ENCODE assay signal across 1 cellular context in genomic region chr7:129210256-129210988, GRCh38.
TF ChIP-seq lines count a peak whose summit lies in the region.

No MANE protein-coding gene starts in this region.

TF ChIP-seq in K562, 482 proteins besides CTCF, POLR2A, EP300 and RAD21 (continued from another document):
- 0 out of 2 replicates have a peak, but pooled peaks have one; percentile 11 for TF ChIP-seq MCM3 (IDR thresholded peaks at IDR 0.05)
- TF ChIP-seq STAT6 (CRISPR knock-in tag; IDR thresholded peaks at IDR 0.05): 0 out of 2 replicates have a peak, but pooled peaks have one; percentile 15
- TF ChIP-seq SMC3 (conservative IDR thresholded peaks at IDR 0.05; ENCODE audit: insufficient read depth, low read depth, low read length): peak; percentile 94
- TF ChIP-seq GTF3C2 (IDR thresholded peaks at IDR 0.05; ENCODE audit: borderline replicate concordance, extremely low read depth, insufficient read length): no peak
- TF ChIP-seq MAX (CRISPR knock-in tag; IDR thresholded peaks at IDR 0.05): no peak; the same call in none of the 2 replicates
- no peak for TF ChIP-seq BACH1 (tag; IDR thresholded peaks at IDR 0.05)
- TF ChIP-seq ZNF699 (CRISPR knock-in tag; IDR thresholded peaks at IDR 0.05; ENCODE audit: insufficient replicate concordance): no peak
- TF ChIP-seq NCOA4 (IDR thresholded peaks at IDR 0.05; ENCODE audit: partially characterized antibody): no peak
- TF ChIP-seq MYNN (IDR thresholded peaks at IDR 0.05): peak; percentile 66
- no peak for TF ChIP-seq MYNN (CRISPR knock-in tag; IDR thresholded peaks at IDR 0.05)
- TF ChIP-seq ARID2 (IDR thresholded peaks at IDR 0.05): peak; percentile 66; the same call in 1 of the 2 replicates
- peak; percentile 25; the same call in 1 of the 2 replicates for TF ChIP-seq RB1 (IDR thresholded peaks at IDR 0.05; ENCODE audit: low read depth)
- peak; percentile 28; the same call in 1 of the 2 replicates for TF ChIP-seq MTA3 (IDR thresholded peaks at IDR 0.05; ENCODE audit: borderline replicate concordance)
- peak; percentile 57; the same call in 1 of the 2 replicates for TF ChIP-seq FOXP1 (CRISPR knock-in tag; IDR thresholded peaks at IDR 0.05)
- peak; percentile 78; the same call in 1 of the 2 replicates for TF ChIP-seq CTBP1 (IDR thresholded peaks at IDR 0.05; ENCODE audit: borderline replicate concordance)
- no peak for TF ChIP-seq SP1 (CRISPR knock-in tag; IDR thresholded peaks at IDR 0.05)
- 0 out of 2 replicates have a peak, but pooled peaks have one; percentile 42 for TF ChIP-seq ESRRA (IDR thresholded peaks at IDR 0.05; ENCODE audit: borderline replicate concordance, low read depth)
- TF ChIP-seq TRIM25 (IDR thresholded peaks at IDR 0.05; ENCODE audit: borderline replicate concordance): no peak
- no peak for TF ChIP-seq ETV6 (IDR thresholded peaks at IDR 0.05; ENCODE audit: borderline replicate concordance in 1 of 2, low read depth in 2 of 2, low read length in 1 of 2)
- no peak for TF ChIP-seq ETV6 (CRISPR knock-in tag; IDR thresholded peaks at IDR 0.05; ENCODE audit: borderline replicate concordance)
- no peak for TF ChIP-seq ZNF589 (CRISPR knock-in tag; IDR thresholded peaks at IDR 0.05; ENCODE audit: low read depth)
- TF ChIP-seq ZFX (CRISPR knock-in tag; IDR thresholded peaks at IDR 0.05): no peak
- no peak for TF ChIP-seq ZNF408 (CRISPR knock-in tag; IDR thresholded peaks at IDR 0.05; ENCODE audit: low read depth)
- no peak for TF ChIP-seq ZNF780A (CRISPR knock-in tag; IDR thresholded peaks at IDR 0.05)
- no peak for TF ChIP-seq ZNF639 (CRISPR knock-in tag; conservative IDR thresholded peaks at IDR 0.05 in 1 of 2, IDR thresholded peaks at IDR 0.05 in 1 of 2)
